In genomic region chr16:30197001-30197400, GRCh38 we compare ENCODE assay signal across 1 cellular context.
TF ChIP-seq lines count a peak whose summit lies in the region.

No MANE protein-coding gene starts in this region.

TF ChIP-seq in HepG2, 621 proteins besides CTCF, POLR2A, EP300 and RAD21:
- TF ChIP-seq CEBPG (CRISPR knock-in tag; IDR thresholded peaks at IDR 0.05), result 0 out of 2 replicates have a peak, but pooled peaks have one; percentile 9
